In the genomic region with DNA sequence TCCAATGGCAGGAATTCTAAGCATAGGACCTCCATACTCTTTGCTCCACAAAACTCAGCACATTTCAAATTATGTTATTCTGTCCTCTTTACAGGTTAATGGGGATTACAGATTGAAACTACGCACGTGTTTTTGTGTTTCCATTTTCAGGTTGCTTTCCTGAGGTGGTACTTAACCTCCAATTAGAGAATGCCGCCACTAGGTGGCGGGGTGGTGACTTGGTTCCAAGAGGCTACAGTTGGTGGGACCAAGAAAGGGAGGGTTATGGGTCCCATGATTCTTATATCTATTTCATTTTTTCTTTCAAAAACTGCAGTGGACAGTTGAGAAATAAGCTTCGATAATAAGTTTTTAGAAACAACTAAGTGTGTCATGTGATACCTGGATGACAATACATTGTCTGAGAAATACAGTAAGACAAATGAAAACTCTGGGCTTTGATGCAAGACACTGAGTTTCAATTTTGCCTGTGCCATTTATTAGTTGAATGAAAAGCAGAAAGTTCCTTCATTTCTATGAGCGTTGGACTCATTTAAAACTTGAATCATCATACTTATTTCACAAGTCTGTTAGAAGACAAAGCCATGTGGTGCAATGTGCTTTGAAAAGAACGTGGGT, we compare ENCODE assay signal across 9 cellular contexts.
DNase-seq lines count a peak whose midpoint lies in the region; ATAC-seq and TF ChIP-seq lines count a peak whose summit lies in the region.
"Had no signal": no experiment of that assay in that cellular context is flagged by ENCODE, and none has a peak within 500 bp of the region (broad histone marks: within the 10 kb centered on the region; RNA-seq: fewer than 3 reads in every experiment).

No MANE protein-coding gene starts in this region.

- H3K36me3 ChIP-seq in BE2C: no peaks in the 10 kb centered on the region

- POLR2A ChIA-PET in WTC11 (lab: Charles Lee): no interaction called here

- H3K4me3 ChIP-seq in BE2C (ENCODE audit: low read depth, low read length): no peak overlapping the region
- H3K4me3 ChIP-seq in fibroblast of villous mesenchyme (ENCODE audit: low read depth, low read length): no peak overlapping the region

- TF ChIP-seq CTCF in BE2C (IDR thresholded peaks at IDR 0.05; ENCODE audit: low read depth, low read length): peak; percentile 86
- TF ChIP-seq CTCF in WTC11 (IDR thresholded peaks at IDR 0.05): peak; percentile 74
- peak; percentile 46 for TF ChIP-seq CTCF in fibroblast of villous mesenchyme (IDR thresholded peaks at IDR 0.05; ENCODE audit: insufficient read depth, low read depth, low read length)

- H3K9me3 ChIP-seq in BE2C: no peaks in the 10 kb centered on the region

- no peaks in the 10 kb centered on the region for H3K4me1 ChIP-seq in BE2C

- H3K27me3 Mint-ChIP-seq in WTC11 (ENCODE audit: low read depth): no peaks in the 10 kb centered on the region; the same call in 1 of the 2 replicates

- no peak overlapping the region for H3K4me3 Mint-ChIP-seq in WTC11

- no peak overlapping the region for H3K27ac Mint-ChIP-seq in WTC11
- H3K27ac Mint-ChIP-seq: IgD-negative memory B cell had no signal

- CTCF ChIA-PET in WTC11 (lab: Charles Lee): interaction anchor here (1.4 kb wide), 1 partner anchor 256 kb away, joined by 10 read pairs; no protein-coding TSS in a partner anchor

- H3K4me1 Mint-ChIP-seq in WTC11: peaks cover 26% of the 10 kb centered on the region

- H3K27me3 ChIP-seq in BE2C: no peaks in the 10 kb centered on the region

- DNase-seq in BE2C: peak; percentile 78
- peak; percentile 45 for DNase-seq in NCI-H2029 (lab: John Stamatoyannopoulos, UW)
- peak; percentile 77 for DNase-seq in WTC11 (ENCODE audit: low spot score)
- peak; percentile 3 for DNase-seq in fibroblast of villous mesenchyme (ENCODE audit: low read depth)
- DNase-seq in putamen (ENCODE audit: low spot score): peak; percentile 24
- DNase-seq in NCI-H1436 treated with DMSO at 0.1 percent for 48 hours (lab: John Stamatoyannopoulos, UW): no peak

- H3K36me3 Mint-ChIP-seq in WTC11: no peaks in the 10 kb centered on the region

- H3K9me3 Mint-ChIP-seq in WTC11: peaks cover 4% of the 10 kb centered on the region

- ATAC-seq in GM18861 (IDR thresholded peaks at IDR 0.05; ENCODE audit: unreplicated experiment): peak; percentile 91
- ATAC-seq in HG02943 (IDR thresholded peaks at IDR 0.05; ENCODE audit: low read depth, unreplicated experiment): peak; percentile 87
- peak; percentile 77 for ATAC-seq in WTC11

TF ChIP-seq in WTC11, 78 proteins besides CTCF, POLR2A, EP300 and RAD21 (continues in another document):
- TF ChIP-seq, protein P1, sequence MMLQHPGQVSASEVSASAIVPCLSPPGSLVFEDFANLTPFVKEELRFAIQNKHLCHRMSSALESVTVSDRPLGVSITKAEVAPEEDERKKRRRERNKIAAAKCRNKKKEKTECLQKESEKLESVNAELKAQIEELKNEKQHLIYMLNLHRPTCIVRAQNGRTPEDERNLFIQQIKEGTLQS (CRISPR knock-in tag; conservative IDR thresholded peaks at IDR 0.05): no peak
- TF ChIP-seq, protein P2, sequence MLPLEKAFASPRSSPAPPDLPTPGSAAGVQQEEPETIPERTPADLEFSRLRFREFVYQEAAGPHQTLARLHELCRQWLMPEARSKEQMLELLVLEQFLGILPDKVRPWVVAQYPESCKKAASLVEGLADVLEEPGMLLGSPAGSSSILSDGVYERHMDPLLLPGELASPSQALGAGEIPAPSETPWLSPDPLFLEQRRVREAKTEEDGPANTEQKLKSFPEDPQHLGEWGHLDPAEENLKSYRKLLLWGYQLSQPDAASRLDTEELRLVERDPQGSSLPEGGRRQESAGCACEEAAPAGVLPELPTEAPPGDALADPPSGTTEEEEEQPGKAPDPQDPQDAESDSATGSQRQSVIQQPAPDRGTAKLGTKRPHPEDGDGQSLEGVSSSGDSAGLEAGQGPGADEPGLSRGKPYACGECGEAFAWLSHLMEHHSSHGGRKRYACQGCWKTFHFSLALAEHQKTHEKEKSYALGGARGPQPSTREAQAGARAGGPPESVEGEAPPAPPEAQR (CRISPR knock-in tag; IDR thresholded peaks at IDR 0.05): no peak
- TF ChIP-seq, protein P3, sequence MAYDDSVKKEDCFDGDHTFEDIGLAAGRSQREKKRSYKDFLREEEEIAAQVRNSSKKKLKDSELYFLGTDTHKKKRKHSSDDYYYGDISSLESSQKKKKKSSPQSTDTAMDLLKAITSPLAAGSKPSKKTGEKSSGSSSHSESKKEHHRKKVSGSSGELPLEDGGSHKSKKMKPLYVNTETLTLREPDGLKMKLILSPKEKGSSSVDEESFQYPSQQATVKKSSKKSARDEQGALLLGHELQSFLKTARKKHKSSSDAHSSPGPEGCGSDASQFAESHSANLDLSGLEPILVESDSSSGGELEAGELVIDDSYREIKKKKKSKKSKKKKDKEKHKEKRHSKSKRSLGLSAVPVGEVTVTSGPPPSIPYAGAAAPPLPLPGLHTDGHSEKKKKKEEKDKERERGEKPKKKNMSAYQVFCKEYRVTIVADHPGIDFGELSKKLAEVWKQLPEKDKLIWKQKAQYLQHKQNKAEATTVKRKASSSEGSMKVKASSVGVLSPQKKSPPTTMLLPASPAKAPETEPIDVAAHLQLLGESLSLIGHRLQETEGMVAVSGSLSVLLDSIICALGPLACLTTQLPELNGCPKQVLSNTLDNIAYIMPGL (CRISPR knock-in tag; IDR thresholded peaks at IDR 0.05): no peak
- TF ChIP-seq, protein P4, sequence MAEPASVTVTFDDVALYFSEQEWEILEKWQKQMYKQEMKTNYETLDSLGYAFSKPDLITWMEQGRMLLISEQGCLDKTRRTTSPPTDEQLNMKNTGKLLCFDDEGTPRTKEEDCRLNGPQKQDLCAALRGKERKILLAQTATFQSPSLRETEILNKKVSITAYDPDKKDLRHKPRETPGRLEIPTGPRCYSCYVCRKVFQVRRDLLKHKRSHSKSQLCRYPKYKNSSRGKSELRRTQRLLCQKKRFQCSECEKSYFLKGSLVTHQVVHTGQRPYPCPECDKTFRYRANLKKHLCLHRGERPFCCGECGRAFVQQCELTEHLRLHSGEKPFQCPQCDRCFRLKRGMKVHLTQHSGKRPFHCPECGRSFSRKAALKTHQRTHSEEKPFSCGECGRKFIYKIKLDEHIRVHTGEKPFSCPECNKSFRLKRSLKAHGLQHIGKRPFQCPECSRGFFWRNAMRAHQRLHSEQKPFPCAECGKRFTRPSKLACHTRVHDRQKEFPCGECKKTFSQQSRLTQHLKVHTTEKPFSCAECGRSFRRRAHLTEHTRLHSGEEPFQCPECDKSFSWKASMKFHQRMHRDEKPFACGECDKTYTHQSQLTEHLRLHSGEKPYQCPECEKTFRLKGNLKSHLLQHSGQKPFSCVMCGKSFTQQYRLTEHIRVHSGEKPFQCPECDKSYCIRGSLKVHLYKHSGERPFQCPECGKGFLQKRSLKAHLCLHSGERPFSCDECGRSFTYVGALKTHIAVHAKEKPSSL (CRISPR knock-in tag; conservative IDR thresholded peaks at IDR 0.05): no peak
- TF ChIP-seq SMAD3 (CRISPR knock-in tag; IDR thresholded peaks at IDR 0.05; ENCODE audit: borderline replicate concordance) (no peak), ZNF671 (CRISPR knock-in tag; IDR thresholded peaks at IDR 0.05) (no peak), FOXP1 (CRISPR knock-in tag; IDR thresholded peaks at IDR 0.05; ENCODE audit: borderline replicate concordance) (no peak), RELA (CRISPR knock-in tag; IDR thresholded peaks at IDR 0.05; ENCODE audit: borderline replicate concordance) (no peak), TP53 (CRISPR knock-in tag; IDR thresholded peaks at IDR 0.05) (no peak), PRRX2 (CRISPR knock-in tag; IDR thresholded peaks at IDR 0.05) (no peak), ZBTB21 (CRISPR knock-in tag; IDR thresholded peaks at IDR 0.05; ENCODE audit: borderline replicate concordance) (no peak)
- TF ChIP-seq, protein P5, sequence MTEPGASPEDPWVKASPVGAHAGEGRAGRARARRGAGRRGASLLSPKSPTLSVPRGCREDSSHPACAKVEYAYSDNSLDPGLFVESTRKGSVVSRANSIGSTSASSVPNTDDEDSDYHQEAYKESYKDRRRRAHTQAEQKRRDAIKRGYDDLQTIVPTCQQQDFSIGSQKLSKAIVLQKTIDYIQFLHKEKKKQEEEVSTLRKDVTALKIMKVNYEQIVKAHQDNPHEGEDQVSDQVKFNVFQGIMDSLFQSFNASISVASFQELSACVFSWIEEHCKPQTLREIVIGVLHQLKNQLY (CRISPR knock-in tag; IDR thresholded peaks at IDR 0.05): no peak
- TF ChIP-seq, protein P6, sequence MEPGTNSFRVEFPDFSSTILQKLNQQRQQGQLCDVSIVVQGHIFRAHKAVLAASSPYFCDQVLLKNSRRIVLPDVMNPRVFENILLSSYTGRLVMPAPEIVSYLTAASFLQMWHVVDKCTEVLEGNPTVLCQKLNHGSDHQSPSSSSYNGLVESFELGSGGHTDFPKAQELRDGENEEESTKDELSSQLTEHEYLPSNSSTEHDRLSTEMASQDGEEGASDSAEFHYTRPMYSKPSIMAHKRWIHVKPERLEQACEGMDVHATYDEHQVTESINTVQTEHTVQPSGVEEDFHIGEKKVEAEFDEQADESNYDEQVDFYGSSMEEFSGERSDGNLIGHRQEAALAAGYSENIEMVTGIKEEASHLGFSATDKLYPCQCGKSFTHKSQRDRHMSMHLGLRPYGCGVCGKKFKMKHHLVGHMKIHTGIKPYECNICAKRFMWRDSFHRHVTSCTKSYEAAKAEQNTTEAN (CRISPR knock-in tag; IDR thresholded peaks at IDR 0.05): no peak
